1 cellular context compared by ENCODE assay signal in genomic region chr19:1826557-1827521, GRCh38.
TF ChIP-seq lines count a peak whose summit lies in the region.

No MANE protein-coding gene starts in this region.

TF ChIP-seq in K562, 482 proteins besides CTCF, POLR2A, EP300 and RAD21 (continues in another document):
- TF ChIP-seq YY1 (IDR thresholded peaks at IDR 0.05; ENCODE audit: borderline replicate concordance in 1 of 3, control insufficient read depth in 1 of 3, extremely low read depth in 1 of 3, insufficient read depth in 3 of 3, insufficient read length in 1 of 3, insufficient replicate concordance in 2 of 3, low read depth in 1 of 3, low read length in 2 of 3) = peak in 1 of 3 experiments; percentile 8
- peak; percentile 19 for TF ChIP-seq ARID4B (CRISPR knock-in tag; IDR thresholded peaks at IDR 0.05)
- peak in 1 of 2 experiments; percentile 74; a peak in 2 of 4 replicates for TF ChIP-seq UBTF (IDR thresholded peaks at IDR 0.05; ENCODE audit: borderline replicate concordance in 1 of 2, low read depth in 2 of 2, low read length in 2 of 2)
- TF ChIP-seq ZFX (CRISPR knock-in tag; IDR thresholded peaks at IDR 0.05) = peak; percentile 47; the same call in 1 of the 2 replicates
- no peak for TF ChIP-seq ETV1 (tag; conservative IDR thresholded peaks at IDR 0.05; ENCODE audit: low read depth)
- 0 out of 2 replicates have a peak, but pooled peaks have one; percentile 11 for TF ChIP-seq CREB1 (IDR thresholded peaks at IDR 0.05)
- no peak for TF ChIP-seq CREB1 (CRISPR knock-in tag; IDR thresholded peaks at IDR 0.05)
- TF ChIP-seq CCNT2 (IDR thresholded peaks at IDR 0.05; ENCODE audit: borderline replicate concordance, extremely low read depth, insufficient read length, low read depth, low read length) = peak; percentile 29
- TF ChIP-seq EP400 (IDR thresholded peaks at IDR 0.05) = peak; percentile 52; the same call in 1 of the 2 replicates
- TF ChIP-seq TAF1 (IDR thresholded peaks at IDR 0.05; ENCODE audit: control insufficient read depth, extremely low read depth, insufficient read depth, low read length, severe bottlenecking) = peak; percentile 29
- TF ChIP-seq ZNF717 (CRISPR knock-in tag; IDR thresholded peaks at IDR 0.05) = no peak
- TF ChIP-seq NR2C2 (CRISPR knock-in tag; IDR thresholded peaks at IDR 0.05) = no peak
- TF ChIP-seq NR2C2 (tag; IDR thresholded peaks at IDR 0.05) = peak; percentile 34; the same call in 1 of the 2 replicates
- 0 out of 6 replicates have a peak, but pooled peaks of 1 of the 3 experiments have one; percentile 8 for TF ChIP-seq ZBTB11 (CRISPR knock-in tag; IDR thresholded peaks at IDR 0.05)
- TF ChIP-seq CXXC5 (CRISPR knock-in tag; IDR thresholded peaks at IDR 0.05) = peak; percentile 55
- TF ChIP-seq HMGXB4 (CRISPR knock-in tag; IDR thresholded peaks at IDR 0.05) = no peak
- TF ChIP-seq KLF6 (CRISPR knock-in tag; IDR thresholded peaks at IDR 0.05; ENCODE audit: borderline replicate concordance) = no peak
- TF ChIP-seq E2F3 (CRISPR knock-in tag; IDR thresholded peaks at IDR 0.05) = 0 out of 2 replicates have a peak, but pooled peaks have one; percentile 42
- no peak for TF ChIP-seq HMGN3 (IDR thresholded peaks at IDR 0.05; ENCODE audit: borderline replicate concordance, extremely low read depth, insufficient read length, low read depth, low read length)
- peak; percentile 97 for TF ChIP-seq EGR1 (conservative IDR thresholded peaks at IDR 0.05)
- TF ChIP-seq RFX7 (CRISPR knock-in tag; IDR thresholded peaks at IDR 0.05) = no peak
- 0 out of 2 replicates have a peak, but pooled peaks have one; percentile 17 for TF ChIP-seq MAX (CRISPR knock-in tag; IDR thresholded peaks at IDR 0.05)
- no peak for TF ChIP-seq MYC (IDR thresholded peaks at IDR 0.05; ENCODE audit: low read depth, low read length)
- 0 out of 2 replicates have a peak, but pooled peaks have one; percentile 22 for TF ChIP-seq MYC (CRISPR knock-in tag; IDR thresholded peaks at IDR 0.05; ENCODE audit: borderline replicate concordance, low read depth)
- TF ChIP-seq ARID2 (IDR thresholded peaks at IDR 0.05) = no peak
- peak; percentile 33 for TF ChIP-seq FIP1L1 (IDR thresholded peaks at IDR 0.05; ENCODE audit: low read depth, low read length, poor library complexity, severe bottlenecking)
- TF ChIP-seq GABPB1 (CRISPR knock-in tag; IDR thresholded peaks at IDR 0.05) = 0 out of 2 replicates have a peak, but pooled peaks have one; percentile 16
- TF ChIP-seq PRMT5 (CRISPR knock-in tag; IDR thresholded peaks at IDR 0.05) = no peak
- peak; percentile 98 for TF ChIP-seq PCBP1 (IDR thresholded peaks at IDR 0.05; ENCODE audit: low read depth, low read length, poor library complexity, severe bottlenecking)
- peak; percentile 65; the same call in 1 of the 2 replicates for TF ChIP-seq TFAP4 (CRISPR knock-in tag; IDR thresholded peaks at IDR 0.05; ENCODE audit: borderline replicate concordance)
- TF ChIP-seq ESRRA (IDR thresholded peaks at IDR 0.05; ENCODE audit: borderline replicate concordance, low read depth) = 0 out of 2 replicates have a peak, but pooled peaks have one; percentile 13
- TF ChIP-seq HNRNPK (IDR thresholded peaks at IDR 0.05; ENCODE audit: low read depth, low read length, poor library complexity, severe bottlenecking) = peak; percentile 83
- TF ChIP-seq RBBP5 (IDR thresholded peaks at IDR 0.05; ENCODE audit: borderline replicate concordance, insufficient read depth, low read length, poor library complexity, severe bottlenecking) = peak; percentile 42
- peak; percentile 24 to 30; a peak in 3 of 4 replicates for TF ChIP-seq MAZ (CRISPR knock-in tag; conservative IDR thresholded peaks at IDR 0.05 in 1 of 2, IDR thresholded peaks at IDR 0.05 in 1 of 2)
- TF ChIP-seq MBD2 (IDR thresholded peaks at IDR 0.05; ENCODE audit: borderline replicate concordance, low read depth) = peak; percentile 12; the same call in 1 of the 2 replicates
- peak; percentile 50; the same call in 1 of the 2 replicates for TF ChIP-seq ETS1 (conservative IDR thresholded peaks at IDR 0.05; ENCODE audit: control insufficient read depth, low read depth, low read length)
- 0 out of 2 replicates have a peak, but pooled peaks have one; percentile 5 for TF ChIP-seq NBN (IDR thresholded peaks at IDR 0.05; ENCODE audit: low read depth)
- TF ChIP-seq ZNF217 (CRISPR knock-in tag; IDR thresholded peaks at IDR 0.05) = no peak
- TF ChIP-seq CBX3 (IDR thresholded peaks at IDR 0.05; ENCODE audit: borderline replicate concordance in 1 of 2, low read length in 2 of 2) = 0 out of 3 replicates have a peak, but pooled peaks of 1 of the 2 experiments have one; percentile 6
- no peak for TF ChIP-seq HMBOX1 (IDR thresholded peaks at IDR 0.05)
- TF ChIP-seq SRF (CRISPR knock-in tag; IDR thresholded peaks at IDR 0.05) = 0 out of 4 replicates have a peak, but pooled peaks of 1 of the 2 experiments have one; percentile 25
- TF ChIP-seq ZNF57 (CRISPR knock-in tag; IDR thresholded peaks at IDR 0.05) = no peak
- peak; percentile 41 for TF ChIP-seq MTA3 (IDR thresholded peaks at IDR 0.05; ENCODE audit: borderline replicate concordance)
- TF ChIP-seq TAF9B (IDR thresholded peaks at IDR 0.05; ENCODE audit: partially characterized antibody) = no peak
- TF ChIP-seq ETV5 (CRISPR knock-in tag; IDR thresholded peaks at IDR 0.05; ENCODE audit: low read depth) = 0 out of 2 replicates have a peak, but pooled peaks have one; percentile 37
- no peak for TF ChIP-seq ERF (CRISPR knock-in tag; IDR thresholded peaks at IDR 0.05)
- TF ChIP-seq E2F6 (IDR thresholded peaks at IDR 0.05; ENCODE audit: borderline replicate concordance in 1 of 2, extremely low read depth in 1 of 2, insufficient read depth in 1 of 2, insufficient read length in 1 of 2, low read depth in 1 of 2, low read length in 1 of 2, poor library complexity in 1 of 2, severe bottlenecking in 1 of 2) = peak; percentile 4 to 56
- no peak for TF ChIP-seq FOXK1 (CRISPR knock-in tag; IDR thresholded peaks at IDR 0.05; ENCODE audit: borderline replicate concordance)
